ENCODE assay signal across 8 cellular contexts in genomic region chr2:43129254-43129653, GRCh38.
DNase-seq lines count a peak whose midpoint lies in the region; ATAC-seq and TF ChIP-seq lines count a peak whose summit lies in the region.
"Had no signal": no experiment of that assay in that cellular context is flagged by ENCODE, and none has a peak within 500 bp of the region (broad histone marks: within the 10 kb centered on the region; RNA-seq: fewer than 3 reads in every experiment).

No MANE protein-coding gene starts in this region.

- 69 to 73% methylated on average over 2 of the region's 2 CpGs for WGBS in esophagus, 2 donors

- H2AFZ ChIP-seq in OCI-LY1 (ENCODE audit: low read length), result no peak overlapping the region

- POLR2A ChIA-PET in CD8-positive, alpha-beta T cell (lab: Charles Lee), result interaction anchor here (0.7 to 24.8 kb wide), 3 partner anchors 43 to 92 kb away, joined by 3 to 1192 read pairs (median 245); partner anchors contain the start of gene ZFP36L2

- no peaks in the 10 kb centered on the region for H4K20me1 ChIP-seq in OCI-LY1 (ENCODE audit: insufficient read depth, low read length)

- peaks cover 13% of the 10 kb centered on the region; the same call in 1 of the 2 replicates for H3F3A ChIP-seq in OCI-LY1 (ENCODE audit: insufficient read depth, low read length)

- no peaks in the 10 kb centered on the region for H3K9me2 ChIP-seq in OCI-LY1 (ENCODE audit: low read depth, low read length)

- no peaks in the 10 kb centered on the region for H3K79me2 ChIP-seq in OCI-LY1 (ENCODE audit: insufficient read depth, low read length)

- peak overlapping the region; percentile 88 for H3K27ac ChIP-seq in CD8-positive, alpha-beta T cell (ENCODE audit: low read depth, low read length)
- H3K27ac ChIP-seq in OCI-LY1 (ENCODE audit: low read depth, low read length, poor library complexity, severe bottlenecking) (peak overlapping the region; percentile 100), esophagus (ENCODE audit: low read depth in 2 of 2, low read length in 1 of 2) (peak overlapping the region; percentile 20 to 55), skeletal muscle tissue (ENCODE audit: low read depth, low read length) (peak overlapping the region; percentile 23)

- H3K9me3 ChIP-seq in CD8-positive, alpha-beta T cell (ENCODE audit: low read length), result no peaks in the 10 kb centered on the region
- H3K9me3 ChIP-seq in OCI-LY1 (ENCODE audit: low read length), result no peaks in the 10 kb centered on the region
- no peaks in the 10 kb centered on the region for H3K9me3 ChIP-seq in esophagus (ENCODE audit: control insufficient read depth in 2 of 2, insufficient read depth in 1 of 2, low read depth in 1 of 2, low read length in 1 of 2)
- no peaks in the 10 kb centered on the region for H3K9me3 ChIP-seq in skeletal muscle tissue (ENCODE audit: control insufficient read depth in 3 of 3, low read length in 3 of 3)

- peak overlapping the region; percentile 60 for H3K4me3 Mint-ChIP-seq in CD8-positive, alpha-beta T cell

- H3K36me3 Mint-ChIP-seq in CD8-positive, alpha-beta T cell, result no peaks in the 10 kb centered on the region

- in situ Hi-C loops in KBM-7 (cut with MboI; ENCODE audit: low pct_unique_long_range_greater_than_20kb, low sequenced_read_pairs), result no loop called here

- no peaks in the 10 kb centered on the region for H3K9me3 Mint-ChIP-seq in CD8-positive, alpha-beta T cell

- CTCF ChIA-PET in CD8-positive, alpha-beta T cell (lab: Charles Lee), result interaction anchor here (1.8 to 17.4 kb wide), 8 partner anchors 11 to 356 kb away, joined by 4 to 666 read pairs (median 10); partner anchors contain the start of gene ZFP36L2

- H3K27me3 ChIP-seq in CD8-positive, alpha-beta T cell (ENCODE audit: insufficient read depth, low read length), result no peaks in the 10 kb centered on the region
- no peaks in the 10 kb centered on the region for H3K27me3 ChIP-seq in OCI-LY1 (ENCODE audit: insufficient read depth, low read length)
- H3K27me3 ChIP-seq in esophagus (ENCODE audit: control insufficient read depth in 1 of 2, insufficient read depth in 2 of 2, low read length in 2 of 2), result no peaks in the 10 kb centered on the region
- no peaks in the 10 kb centered on the region for H3K27me3 ChIP-seq in skeletal muscle tissue (ENCODE audit: control insufficient read depth in 3 of 3, insufficient read depth in 3 of 3, low read length in 3 of 3)

- DNase-seq in CD8-positive, alpha-beta T cell, result no peak
- DNase-seq in kidney glomerular epithelial cell (lab: John Stamatoyannopoulos, UW) (no peak), KBM-7 (no peak)
- DNase-seq: DMS 273 treated with DMSO at 0.1 percent for 48 hours had no signal

- no peak overlapping the region for H3K4me3 ChIP-seq in CD8-positive, alpha-beta T cell (ENCODE audit: low read depth, low read length)
- no peak overlapping the region for H3K4me3 ChIP-seq in OCI-LY1 (ENCODE audit: low read depth, low read length, poor library complexity, severe bottlenecking)
- H3K4me3 ChIP-seq in esophagus (ENCODE audit: low read depth in 1 of 2, low read length in 2 of 2), result no peak overlapping the region
- no peak overlapping the region for H3K4me3 ChIP-seq in skeletal muscle tissue (ENCODE audit: low read length in 3 of 3)

- H3K27me3 Mint-ChIP-seq in CD8-positive, alpha-beta T cell (ENCODE audit: low read depth), result no peaks in the 10 kb centered on the region

- peak overlapping the region; percentile 100 for H3K27ac Mint-ChIP-seq in CD8-positive, alpha-beta T cell

- no peak overlapping the region for H3K4me2 ChIP-seq in OCI-LY1 (ENCODE audit: low read length)

- no peak for TF ChIP-seq CTCF in CD8-positive, alpha-beta T cell (IDR thresholded peaks at IDR 0.05)
- no peak for TF ChIP-seq CTCF in OCI-LY1 (IDR thresholded peaks at IDR 0.05; ENCODE audit: low read length)

- H3K4me1 ChIP-seq in CD8-positive, alpha-beta T cell (ENCODE audit: insufficient read depth, low read length), result peaks cover 97% of the 10 kb centered on the region
- H3K4me1 ChIP-seq in OCI-LY1 (ENCODE audit: insufficient read depth, low read length, severe bottlenecking), result peaks cover 82% of the 10 kb centered on the region
- H3K4me1 ChIP-seq in esophagus (ENCODE audit: control insufficient read depth in 2 of 2, insufficient read depth in 2 of 2, low read length in 1 of 2), result peaks cover 2 to 28% of the 10 kb centered on the region in 2 donors
- peaks cover 28 to 46% (median 43%) of the 10 kb centered on the region in 3 donors for H3K4me1 ChIP-seq in skeletal muscle tissue (ENCODE audit: control insufficient read depth in 3 of 3, insufficient read depth in 3 of 3, low read length in 3 of 3)

- no peak for ATAC-seq in CD8-positive, alpha-beta T cell
- no peak for ATAC-seq in HG03521 (IDR thresholded peaks at IDR 0.05; ENCODE audit: unreplicated experiment)

- H3K9ac ChIP-seq in OCI-LY1 (ENCODE audit: low read length) (no peak overlapping the region; the same call in 1 of the 2 replicates), skeletal muscle tissue (ENCODE audit: low read depth in 1 of 3, low read length in 3 of 3) (no peak overlapping the region)

- intact Hi-C loops in CD8-positive, alpha-beta T cell (cut with DNase I, micrococcal nuclease), result loop anchor here (5.0 to 10.0 kb wide), 4 partner anchors 104 to 413 kb away; no protein-coding TSS in a partner anchor

- H3K4me1 Mint-ChIP-seq in CD8-positive, alpha-beta T cell (ENCODE audit: low read depth), result peaks cover 89% of the 10 kb centered on the region

- no peaks in the 10 kb centered on the region for H3K36me3 ChIP-seq in CD8-positive, alpha-beta T cell (ENCODE audit: insufficient read depth, low read length)
- H3K36me3 ChIP-seq in OCI-LY1 (ENCODE audit: insufficient read depth, low read length), result no peaks in the 10 kb centered on the region
- peaks cover 0 to 3% of the 10 kb centered on the region in 2 donors for H3K36me3 ChIP-seq in esophagus (ENCODE audit: control insufficient read depth in 2 of 2, insufficient read depth in 2 of 2, low read length in 1 of 2)
- no peaks in the 10 kb centered on the region for H3K36me3 ChIP-seq in skeletal muscle tissue (ENCODE audit: control insufficient read depth in 3 of 3, insufficient read depth in 3 of 3, low read length in 3 of 3)

Comparison
In these comparisons a context has a peak if more than half of its experiments do, and no peak if none do; other contexts are left out.
1. H3K27ac ChIP-seq: peak in every context shown above with its lines; median percentile 100 in OCI-LY1; 88 in CD8-positive, alpha-beta T cell; 38 in esophagus; 23 in skeletal muscle tissue.